Comparison of ENCODE assay signal across 1 cellular context in the genomic region with DNA sequence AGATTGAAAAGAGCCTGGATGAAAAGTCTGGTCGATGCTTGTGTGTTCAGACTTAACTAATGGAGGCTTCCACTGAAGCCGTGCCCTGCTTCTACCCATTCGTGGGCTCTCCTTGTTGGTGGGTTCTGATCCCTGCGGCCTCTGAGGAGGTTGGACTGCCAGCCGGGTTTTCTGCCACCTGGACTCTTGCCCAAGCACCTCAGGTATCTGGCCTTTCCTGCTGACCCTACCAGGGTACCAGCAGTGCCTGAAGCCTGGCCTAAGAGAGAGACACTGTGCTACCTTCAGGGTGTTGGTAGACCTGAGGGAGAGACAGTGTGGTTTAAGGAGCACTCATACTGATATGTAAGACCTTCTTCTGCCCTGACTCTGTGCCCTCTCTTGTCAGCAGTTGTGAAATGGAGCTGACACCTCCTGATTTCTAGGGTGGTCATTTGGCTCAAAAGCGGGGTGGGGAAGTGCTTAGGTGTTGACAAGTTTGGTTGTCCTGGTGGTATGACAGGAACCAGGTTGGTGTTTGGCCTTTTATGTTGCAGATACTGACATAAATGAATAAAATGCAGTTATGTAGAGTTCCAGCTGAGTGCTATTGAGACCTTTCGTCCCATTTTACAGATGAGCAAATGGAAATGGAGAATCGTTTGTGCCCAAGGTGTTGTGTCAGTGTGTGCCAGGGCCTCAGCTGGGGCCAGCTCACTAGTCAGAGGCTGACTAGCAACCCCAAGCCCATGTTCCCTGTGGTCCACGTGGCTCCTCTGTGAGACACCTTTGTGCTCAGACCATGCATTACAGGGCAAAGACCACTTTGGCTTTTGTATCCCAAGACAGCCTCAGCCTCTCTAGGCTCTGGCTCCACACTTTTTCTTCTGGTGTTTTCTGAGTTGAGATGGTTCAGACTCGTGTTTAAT.
TF ChIP-seq lines count a peak whose summit lies in the region.

No MANE protein-coding gene starts in this region.

TF ChIP-seq in WTC11, 78 proteins besides CTCF, POLR2A, EP300 and RAD21 (continued from another document):
- no peak for TF ChIP-seq ZNF532 (CRISPR knock-in tag; IDR thresholded peaks at IDR 0.05; ENCODE audit: borderline replicate concordance)
- no peak for TF ChIP-seq STAT6 (CRISPR knock-in tag; conservative IDR thresholded peaks at IDR 0.05; ENCODE audit: low read depth)
- TF ChIP-seq ZNF317 (CRISPR knock-in tag; IDR thresholded peaks at IDR 0.05; ENCODE audit: borderline replicate concordance, low read depth), result no peak
- no peak for TF ChIP-seq ATF2 (CRISPR knock-in tag; IDR thresholded peaks at IDR 0.05; ENCODE audit: borderline replicate concordance, low read depth)
- no peak for TF ChIP-seq FOXP4 (CRISPR knock-in tag; IDR thresholded peaks at IDR 0.05)
- no peak for TF ChIP-seq MYBL2 (CRISPR knock-in tag; IDR thresholded peaks at IDR 0.05)
- no peak for TF ChIP-seq ZNF263 (CRISPR knock-in tag; IDR thresholded peaks at IDR 0.05; ENCODE audit: low read depth)
- no peak for TF ChIP-seq ZNF512 (CRISPR knock-in tag; IDR thresholded peaks at IDR 0.05; ENCODE audit: borderline replicate concordance)
- no peak for TF ChIP-seq GABPB1 (CRISPR knock-in tag; IDR thresholded peaks at IDR 0.05)
- TF ChIP-seq JUN (CRISPR knock-in tag; IDR thresholded peaks at IDR 0.05), result no peak
- TF ChIP-seq GRHL2 (CRISPR knock-in tag; IDR thresholded peaks at IDR 0.05; ENCODE audit: insufficient replicate concordance, severe bottlenecking), result no peak
- TF ChIP-seq CREM (CRISPR knock-in tag; IDR thresholded peaks at IDR 0.05), result no peak
- no peak for TF ChIP-seq PRRX2 (CRISPR knock-in tag; IDR thresholded peaks at IDR 0.05)
- no peak for TF ChIP-seq FOXP1 (CRISPR knock-in tag; IDR thresholded peaks at IDR 0.05; ENCODE audit: borderline replicate concordance)
- no peak for TF ChIP-seq GTF2I (CRISPR knock-in tag; conservative IDR thresholded peaks at IDR 0.05)
- TF ChIP-seq, protein P1, sequence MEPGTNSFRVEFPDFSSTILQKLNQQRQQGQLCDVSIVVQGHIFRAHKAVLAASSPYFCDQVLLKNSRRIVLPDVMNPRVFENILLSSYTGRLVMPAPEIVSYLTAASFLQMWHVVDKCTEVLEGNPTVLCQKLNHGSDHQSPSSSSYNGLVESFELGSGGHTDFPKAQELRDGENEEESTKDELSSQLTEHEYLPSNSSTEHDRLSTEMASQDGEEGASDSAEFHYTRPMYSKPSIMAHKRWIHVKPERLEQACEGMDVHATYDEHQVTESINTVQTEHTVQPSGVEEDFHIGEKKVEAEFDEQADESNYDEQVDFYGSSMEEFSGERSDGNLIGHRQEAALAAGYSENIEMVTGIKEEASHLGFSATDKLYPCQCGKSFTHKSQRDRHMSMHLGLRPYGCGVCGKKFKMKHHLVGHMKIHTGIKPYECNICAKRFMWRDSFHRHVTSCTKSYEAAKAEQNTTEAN (CRISPR knock-in tag; IDR thresholded peaks at IDR 0.05), result no peak
TF ChIP-seq in WTC11: peak in this region for 0.
